Comparison of ENCODE assay signal across 30 cellular contexts in genomic region chr22:20276468-20276867, GRCh38.
"Had no signal": no experiment of that assay in that cellular context is flagged by ENCODE, and none has a peak within 500 bp of the region (broad histone marks: within the 10 kb centered on the region; RNA-seq: fewer than 3 reads in every experiment).

No MANE protein-coding gene starts in this region.

- H3K4me1 ChIP-seq: adrenal gland, body of pancreas, Peyer's patch, SJSA1 had no signal

- H3K36me3 ChIP-seq: adrenal gland, MG63, Peyer's patch, SJSA1 had no signal

- H3K4me2 ChIP-seq: SK-N-SH had no signal

- H3K27me3 ChIP-seq: adrenal gland, body of pancreas, MG63, Peyer's patch, SJSA1 had no signal

- H3K9me3 ChIP-seq: adrenal gland, body of pancreas, MG63, Peyer's patch, SJSA1, SK-N-SH had no signal

- H3K27ac ChIP-seq: adrenal gland, body of pancreas, Peyer's patch, SJSA1 had no signal

- DNase-seq: activated CD4-positive, alpha-beta T cell treated with anti-CD3 and anti-CD28 coated beads for 36 hours; activated CD4-positive, alpha-beta T cell treated with anti-CD3 and anti-CD28 coated beads, Interleukin-2, amount 10 ng/mL, durations not matched to agents 7 days and 5 days; activated CD4-positive, alpha-beta T cell treated with anti-CD3 and anti-CD28 coated beads, Interleukin-2, amount 50 U/mL, for 48 hours; activated CD8-positive, alpha-beta T cell treated with anti-CD3 and anti-CD28 coated beads, Interleukin-2, amount 10 ng/mL, durations not matched to agents 7 days and 5 days; activated gamma-delta T cell; activated naive CD4-positive, alpha-beta T cell treated with Interleukin-2 at 50 U/mL for 16 hours; activated T-cell treated with anti-CD3 and anti-CD28 coated beads, Interleukin-2, amount 50 U/mL, for 24 hours; adrenal gland; body of pancreas; caudate nucleus; Karpas-422; KBM-7; MG63; NCI-H1048; NCI-H1417; NCI-H146; NCI-H187; NCI-H2029 treated with DMSO at 0.1 percent for 48 hours; NCI-H2107; NCI-H2171; NCI-H510A; NCI-H526; NCI-H748 treated with DMSO at 0.1 percent for 48 hours; NK-92 treated with Interleukin-12 subunit alpha and Interleukin-12 subunit beta, amount 100 ng/mL, for 24 hours; PC-3; Peyer's patch; RPMI8226; SHP77 treated with DMSO at 0.1 percent for 48 hours; SK-N-SH had no signal

- H3K4me3 ChIP-seq: adrenal gland, body of pancreas, MG63, Peyer's patch, SJSA1 had no signal
